9 cellular contexts compared by ENCODE assay signal in genomic region chr6:38933426-38933825, GRCh38.
A peak's percentile ranks its signal among the peaks of the same experiment; 100 is the strongest.
DNase-seq lines count a peak whose midpoint lies in the region; ATAC-seq, FAIRE-seq and TF ChIP-seq lines count a peak whose summit lies in the region.
"Had no signal": no experiment of that assay in that cellular context is flagged by ENCODE, and none has a peak within 500 bp of the region (broad histone marks: within the 10 kb centered on the region; RNA-seq: fewer than 3 reads in every experiment).

No MANE protein-coding gene starts in this region.

- no peaks in the 10 kb centered on the region for H3K4me1 ChIP-seq in breast epithelium
- H3K4me1 ChIP-seq: Caco-2 had no signal

- no peaks in the 10 kb centered on the region for H3K36me3 Mint-ChIP-seq in MCF 10A (ENCODE audit: insufficient read depth, unreplicated experiment)

- H3K27ac Mint-ChIP-seq in MCF 10A (ENCODE audit: low read depth, unreplicated experiment), result no peak overlapping the region

- no peaks in the 10 kb centered on the region for H3K9me3 ChIP-seq in breast epithelium
- H3K9me3 ChIP-seq: Caco-2 had no signal

- peak; percentile 27 for FAIRE-seq in urothelium cell line (lab: Jason Lieb, UNC)

- BruUV-seq in MCF 10A (replicated peaks; lab: Mats Ljungman, UMichigan), result no TSS peak

- ATAC-seq in GM18867 (IDR thresholded peaks at IDR 0.05; ENCODE audit: unreplicated experiment), result no peak
- no peak for ATAC-seq in HG03095 (IDR thresholded peaks at IDR 0.05; ENCODE audit: unreplicated experiment)
- no peak for ATAC-seq in HG03139 (IDR thresholded peaks at IDR 0.05; ENCODE audit: unreplicated experiment)

- POLR2A ChIA-PET in MCF 10A (lab: Yijun Ruan, JAX), result interaction anchor here (1.4 kb wide), 1 partner anchor 61 kb away, joined by 4 read pairs; no protein-coding TSS in a partner anchor

- H3K4me3 Mint-ChIP-seq in MCF 10A (ENCODE audit: unreplicated experiment), result no peak overlapping the region

- CTCF ChIA-PET in MCF 10A (lab: Yijun Ruan, JAX), result interaction anchor here (0.5 to 2.5 kb wide), 8 partner anchors 8 to 321 kb away, joined by 3 to 27 read pairs (median 4); no protein-coding TSS in a partner anchor

- H3K27me3 ChIP-seq in breast epithelium, result no peaks in the 10 kb centered on the region

- peaks cover 36% of the 10 kb centered on the region for H3K27me3 Mint-ChIP-seq in MCF 10A (ENCODE audit: insufficient read depth, unreplicated experiment)

- H3K4me3 ChIP-seq in breast epithelium, result no peak overlapping the region

- H3K27ac ChIP-seq in breast epithelium, result no peak overlapping the region

- no peaks in the 10 kb centered on the region for H3K4me1 Mint-ChIP-seq in MCF 10A (ENCODE audit: insufficient read depth, unreplicated experiment)

- no peaks in the 10 kb centered on the region for H3K36me3 ChIP-seq in breast epithelium

- no peaks in the 10 kb centered on the region for H3K9me3 Mint-ChIP-seq in MCF 10A (ENCODE audit: unreplicated experiment)

- TF ChIP-seq CTCF in MCF 10A (IDR thresholded peaks at IDR 0.05; ENCODE audit: unreplicated experiment) (peak; percentile 33), breast epithelium (IDR thresholded peaks at IDR 0.05) (no peak)

- intact Hi-C loops in MCF 10A (cut with micrococcal nuclease) (loop anchor here (1.0 to 2.0 kb wide), 2 partner anchors 61 to 139 kb away; no protein-coding TSS in a partner anchor), breast epithelium (cut with DNase I; ENCODE audit: low total_unique reads) (no loop called here)

- TF ChIP-seq POLR2A in breast epithelium (IDR thresholded peaks at IDR 0.05), result no peak

- DNase-seq in MCF 10A (ENCODE audit: unreplicated experiment) (peak; percentile 47), breast epithelium (ENCODE audit: low spot score in 2 of 2) (no peak), NCI-H526 (lab: John Stamatoyannopoulos, UW) (peak; percentile 52 to 64), dermis blood vessel endothelial cell (peak; percentile 49), urothelium cell line (ENCODE audit: low spot score) (peak; percentile 32)

Comparison
In these comparisons a context has a peak if more than half of its experiments do, and no peak if none do; other contexts are left out.
1. DNase-seq: peak in MCF 10A (single experiment), NCI-H526 (2 of 2), dermis blood vessel endothelial cell (single experiment) and urothelium cell line (single experiment); none in breast epithelium (0 of 2).